8 cellular contexts compared by ENCODE assay signal in genomic region chr3:79361748-79362378, GRCh38.
DNase-seq lines count a peak whose midpoint lies in the region; ATAC-seq and TF ChIP-seq lines count a peak whose summit lies in the region.

No MANE protein-coding gene starts in this region.

- H3K4me3 ChIP-seq in AG04449 (ENCODE audit: low read depth, low read length) (no peak overlapping the region), dorsolateral prefrontal cortex (peak overlapping the region in 3 of 59 donors; percentile 18 to 33 (median 20)), neural progenitor cell (no peak overlapping the region)

- CTCF ChIA-PET in AG04449 (lab: Yijun Ruan, JAX), result interaction anchor here (0.8 to 9.1 kb wide), 35 partner anchors 10 to 706 kb away, joined by 3 to 172 read pairs (median 4); no protein-coding TSS in a partner anchor

- ATAC-seq in HG03095 (IDR thresholded peaks at IDR 0.05; ENCODE audit: unreplicated experiment) (peak; percentile 67), GM19324 (IDR thresholded peaks at IDR 0.05; ENCODE audit: low FRiP score, unreplicated experiment) (no peak)

- no peaks in the 10 kb centered on the region for H3K4me1 ChIP-seq in neural progenitor cell

- H3K9ac ChIP-seq in neural progenitor cell, result no peak overlapping the region

- no peak overlapping the region for H3K27ac Mint-ChIP-seq in neural progenitor cell

- no peaks in the 10 kb centered on the region for H3F3A ChIP-seq in neural progenitor cell (ENCODE audit: low read depth)

- no peaks in the 10 kb centered on the region for H3K36me3 Mint-ChIP-seq in neural progenitor cell

- peaks cover 0 to 17% (median 0%) of the 10 kb centered on the region in 45 donors for H3K27me3 ChIP-seq in dorsolateral prefrontal cortex
- no peaks in the 10 kb centered on the region for H3K27me3 ChIP-seq in neural progenitor cell

- POLR2A ChIA-PET in AG04449 (lab: Yijun Ruan, JAX), result interaction anchor here (0.6 kb wide), 1 partner anchor 149 kb away, joined by 5 read pairs; no protein-coding TSS in a partner anchor

- H3K4me1 Mint-ChIP-seq in neural progenitor cell, result no peaks in the 10 kb centered on the region

- H3K4me2 ChIP-seq in neural progenitor cell, result no peak overlapping the region

- H3K36me3 ChIP-seq in neural progenitor cell, result no peaks in the 10 kb centered on the region

- no peak overlapping the region for H3K4me3 Mint-ChIP-seq in neural progenitor cell

- no peaks in the 10 kb centered on the region for H3K79me2 ChIP-seq in neural progenitor cell (ENCODE audit: low read depth)

- DNase-seq in AG04449 (ENCODE audit: low read depth, low spot score), result no peak
- peak; percentile 20 for DNase-seq in GM13976 (ENCODE audit: low spot score)
- DNase-seq in NOMO-1 treated with DMSO at 0.1 percent for 48 hours (lab: John Stamatoyannopoulos, UW; ENCODE audit: unreplicated experiment), result peak; percentile 51
- DNase-seq in dorsolateral prefrontal cortex, result no peak
- peak; percentile 63 for DNase-seq in neural progenitor cell (ENCODE audit: low spot score)
- DNase-seq in UCSD-AML1 (lab: John Stamatoyannopoulos, UW; ENCODE audit: unreplicated experiment), result no peak

- H4K20me1 ChIP-seq in neural progenitor cell (ENCODE audit: low read depth), result no peaks in the 10 kb centered on the region

- no peaks in the 10 kb centered on the region for H3K27me3 Mint-ChIP-seq in neural progenitor cell (ENCODE audit: insufficient read depth, low read depth)

- in situ Hi-C loops in GM13976 (cut with MboI; ENCODE audit: low sequenced_read_pairs, unreplicated experiment), result loop anchor here (25.0 kb wide), 2 partner anchors 275 to 700 kb away; no protein-coding TSS in a partner anchor

- intact Hi-C loops in dorsolateral prefrontal cortex (cut with DNase I), result no loop called here

- H3K9me3 Mint-ChIP-seq in neural progenitor cell, result no peaks in the 10 kb centered on the region

- no peak overlapping the region for H3K27ac ChIP-seq in dorsolateral prefrontal cortex
- no peak overlapping the region for H3K27ac ChIP-seq in neural progenitor cell

- H3K9me3 ChIP-seq in neural progenitor cell (ENCODE audit: low read depth), result no peaks in the 10 kb centered on the region

- TF ChIP-seq CTCF in AG04449 (IDR thresholded peaks at IDR 0.05; ENCODE audit: insufficient read depth, low read length, missing control alignments) (peak; percentile 44), GM13976 (IDR thresholded peaks at IDR 0.05; ENCODE audit: borderline replicate concordance, control extremely low read depth, extremely low read depth, insufficient read depth, missing control alignments) (peak; percentile 54), dorsolateral prefrontal cortex (IDR thresholded peaks at IDR 0.05 in 54 of 56, conservative IDR thresholded peaks at IDR 0.05 in 2 of 56; ENCODE audit: low read depth in 1 of 56, partially characterized antibody in 56 of 56) (peak; percentile 47 to 83 (median 67)), neural progenitor cell (IDR thresholded peaks at IDR 0.05) (peak; percentile 82)

- H2AFZ ChIP-seq in neural progenitor cell (replicated peaks), result peak overlapping the region; percentile 7

Comparison
In these comparisons a context has a peak if more than half of its experiments do, and no peak if none do; other contexts are left out.
1. DNase-seq: peak in GM13976 (single experiment), NOMO-1 treated with DMSO at 0.1 percent for 48 hours (single experiment) and neural progenitor cell (single experiment); none in AG04449 (single experiment), dorsolateral prefrontal cortex (0 of 10) and UCSD-AML1 (single experiment).
2. Peak in every context shown above with its lines, with median percentiles within 50 percentile points of each other: CTCF ChIP-seq.